ENCODE assay signal across 9 cellular contexts in the genomic region with DNA sequence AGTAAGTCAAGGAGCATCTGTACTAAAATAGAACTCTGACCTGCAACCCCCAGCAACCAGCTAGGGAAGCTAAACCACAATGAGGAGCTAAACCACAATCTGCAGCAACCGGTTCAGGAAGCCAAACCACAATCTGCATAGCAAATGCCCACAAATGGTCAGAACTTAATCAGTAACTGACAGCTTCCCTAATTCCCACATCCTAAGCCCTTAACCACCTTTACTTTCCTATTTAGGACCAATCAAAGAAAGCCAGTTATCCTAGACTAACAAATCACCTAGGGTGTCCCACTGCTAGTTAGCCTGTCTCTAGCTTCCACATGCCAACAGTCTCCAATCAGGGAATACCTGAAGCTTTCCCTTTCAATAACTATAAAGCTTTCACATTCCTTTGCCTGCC.
A peak's percentile ranks its signal among the peaks of the same experiment; 100 is the strongest.
DNase-seq lines count a peak whose midpoint lies in the region; TF ChIP-seq lines count a peak whose summit lies in the region.
"Had no signal": no experiment of that assay in that cellular context is flagged by ENCODE, and none has a peak within 500 bp of the region (broad histone marks: within the 10 kb centered on the region; RNA-seq: fewer than 3 reads in every experiment).

No MANE protein-coding gene starts in this region.

- H3K4me3 ChIP-seq in HFF-Myc (replicated peaks; ENCODE audit: low read depth, low read length) (no peak overlapping the region), NT2/D1 (ENCODE audit: insufficient read length, low read depth) (no peak overlapping the region), coronary artery (no peak overlapping the region), ovary (no peak overlapping the region)

- WGBS in ovary, 3 donors, result 0 to 23% (median 0%) methylated on average over 1 of the region's 1 CpG

- H3K9ac ChIP-seq in NT2/D1 (ENCODE audit: insufficient read length, low read depth), result no peak overlapping the region

- H3K9me3 ChIP-seq in NT2/D1 (ENCODE audit: insufficient read depth, low read length) (0 out of 2 replicates have a peak, but pooled peaks cover 9% of the 10 kb centered on the region), ovary (no peaks in the 10 kb centered on the region)

- no peak for TF ChIP-seq CTCF in HFF-Myc (IDR thresholded peaks at IDR 0.05; ENCODE audit: low read depth, low read length, missing control alignments)
- TF ChIP-seq CTCF in coronary artery (IDR thresholded peaks at IDR 0.05), result no peak
- TF ChIP-seq CTCF in ovary (IDR thresholded peaks at IDR 0.05), result no peak

- no peaks in the 10 kb centered on the region for H3K27me3 ChIP-seq in NT2/D1 (ENCODE audit: insufficient read depth, insufficient read length)
- no peaks in the 10 kb centered on the region for H3K27me3 ChIP-seq in ovary

- no peak for TF ChIP-seq POLR2A in ovary (IDR thresholded peaks at IDR 0.05)

- no peak overlapping the region for H3K27ac ChIP-seq in epithelial cell of prostate
- H3K27ac ChIP-seq in coronary artery, result no peak overlapping the region
- H3K27ac ChIP-seq in ovary, result no peak overlapping the region

- no peaks in the 10 kb centered on the region for H3K4me1 ChIP-seq in NT2/D1 (ENCODE audit: insufficient read depth, insufficient read length)
- no peaks in the 10 kb centered on the region for H3K4me1 ChIP-seq in ovary (ENCODE audit: insufficient read depth)

- TF ChIP-seq EP300 in ovary (IDR thresholded peaks at IDR 0.05), result no peak

- intact Hi-C loops in ovary (cut with DNase I), result no loop called here

- no peaks in the 10 kb centered on the region for H3K36me3 ChIP-seq in NT2/D1 (ENCODE audit: insufficient read depth, insufficient read length, low read length)
- no peaks in the 10 kb centered on the region for H3K36me3 ChIP-seq in ovary

- DNase-seq in HFF-Myc (ENCODE audit: extremely low read depth, low read depth) (peak; percentile 15), NT2/D1 (ENCODE audit: low read depth, low spot score) (peak; percentile 13), epithelial cell of prostate (ENCODE audit: low read depth, low spot score) (peak; percentile 27), renal cortical epithelial cell (ENCODE audit: low read depth) (peak; percentile 99), coronary artery (ENCODE audit: low spot score) (no peak), ovary (no peak), DMS 273 treated with DMSO at 0.1 percent for 48 hours (lab: John Stamatoyannopoulos, UW) (no peak)
- DNase-seq: activated T-cell treated with anti-CD3 and anti-CD28 coated beads, Interleukin-2, amount 50 U/mL, for 4 hours; T-helper 9 cell had no signal

Comparison
In these comparisons a context has a peak if more than half of its experiments do, and no peak if none do; other contexts are left out.
1. DNase-seq: peak in HFF-Myc (single experiment), NT2/D1 (single experiment), epithelial cell of prostate (single experiment) and renal cortical epithelial cell (single experiment); none in coronary artery (single experiment), ovary (0 of 5) and DMS 273 treated with DMSO at 0.1 percent for 48 hours (single experiment).